1 cellular context compared by ENCODE assay signal in genomic region chr12:86173044-86173443, GRCh38.
TF ChIP-seq lines count a peak whose summit lies in the region.

No MANE protein-coding gene starts in this region.

TF ChIP-seq in HepG2, 621 proteins besides CTCF, POLR2A, EP300 and RAD21 (continued from another document):
- TF ChIP-seq, protein P1, sequence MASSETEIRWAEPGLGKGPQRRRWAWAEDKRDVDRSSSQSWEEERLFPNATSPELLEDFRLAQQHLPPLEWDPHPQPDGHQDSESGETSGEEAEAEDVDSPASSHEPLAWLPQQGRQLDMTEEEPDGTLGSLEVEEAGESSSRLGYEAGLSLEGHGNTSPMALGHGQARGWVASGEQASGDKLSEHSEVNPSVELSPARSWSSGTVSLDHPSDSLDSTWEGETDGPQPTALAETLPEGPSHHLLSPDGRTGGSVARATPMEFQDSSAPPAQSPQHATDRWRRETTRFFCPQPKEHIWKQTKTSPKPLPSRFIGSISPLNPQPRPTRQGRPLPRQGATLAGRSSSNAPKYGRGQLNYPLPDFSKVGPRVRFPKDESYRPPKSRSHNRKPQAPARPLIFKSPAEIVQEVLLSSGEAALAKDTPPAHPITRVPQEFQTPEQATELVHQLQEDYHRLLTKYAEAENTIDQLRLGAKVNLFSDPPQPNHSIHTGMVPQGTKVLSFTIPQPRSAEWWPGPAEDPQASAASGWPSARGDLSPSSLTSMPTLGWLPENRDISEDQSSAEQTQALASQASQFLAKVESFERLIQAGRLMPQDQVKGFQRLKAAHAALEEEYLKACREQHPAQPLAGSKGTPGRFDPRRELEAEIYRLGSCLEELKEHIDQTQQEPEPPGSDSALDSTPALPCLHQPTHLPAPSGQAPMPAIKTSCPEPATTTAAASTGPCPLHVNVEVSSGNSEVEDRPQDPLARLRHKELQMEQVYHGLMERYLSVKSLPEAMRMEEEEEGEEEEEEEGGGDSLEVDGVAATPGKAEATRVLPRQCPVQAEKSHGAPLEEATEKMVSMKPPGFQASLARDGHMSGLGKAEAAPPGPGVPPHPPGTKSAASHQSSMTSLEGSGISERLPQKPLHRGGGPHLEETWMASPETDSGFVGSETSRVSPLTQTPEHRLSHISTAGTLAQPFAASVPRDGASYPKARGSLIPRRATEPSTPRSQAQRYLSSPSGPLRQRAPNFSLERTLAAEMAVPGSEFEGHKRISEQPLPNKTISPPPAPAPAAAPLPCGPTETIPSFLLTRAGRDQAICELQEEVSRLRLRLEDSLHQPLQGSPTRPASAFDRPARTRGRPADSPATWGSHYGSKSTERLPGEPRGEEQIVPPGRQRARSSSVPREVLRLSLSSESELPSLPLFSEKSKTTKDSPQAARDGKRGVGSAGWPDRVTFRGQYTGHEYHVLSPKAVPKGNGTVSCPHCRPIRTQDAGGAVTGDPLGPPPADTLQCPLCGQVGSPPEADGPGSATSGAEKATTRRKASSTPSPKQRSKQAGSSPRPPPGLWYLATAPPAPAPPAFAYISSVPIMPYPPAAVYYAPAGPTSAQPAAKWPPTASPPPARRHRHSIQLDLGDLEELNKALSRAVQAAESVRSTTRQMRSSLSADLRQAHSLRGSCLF (CRISPR knock-in tag; IDR thresholded peaks at IDR 0.05; ENCODE audit: borderline replicate concordance): no peak
- TF ChIP-seq MAFK (conservative IDR thresholded peaks at IDR 0.05 in 1 of 2, IDR thresholded peaks at IDR 0.05 in 1 of 2; ENCODE audit: low read length in 2 of 2) (peak in 1 of 2 experiments; percentile 60; a peak in 2 of 4 replicates), RNF219 (CRISPR knock-in tag; IDR thresholded peaks at IDR 0.05) (no peak), MAFF (IDR thresholded peaks at IDR 0.05; ENCODE audit: low read depth, low read length) (peak; percentile 38; the same call in 1 of the 2 replicates), ELF4 (CRISPR knock-in tag; IDR thresholded peaks at IDR 0.05; ENCODE audit: borderline replicate concordance) (no peak), FLYWCH1 (CRISPR knock-in tag; IDR thresholded peaks at IDR 0.05) (no peak), ZNF30 (CRISPR knock-in tag; IDR thresholded peaks at IDR 0.05) (no peak)
- TF ChIP-seq, protein P2, sequence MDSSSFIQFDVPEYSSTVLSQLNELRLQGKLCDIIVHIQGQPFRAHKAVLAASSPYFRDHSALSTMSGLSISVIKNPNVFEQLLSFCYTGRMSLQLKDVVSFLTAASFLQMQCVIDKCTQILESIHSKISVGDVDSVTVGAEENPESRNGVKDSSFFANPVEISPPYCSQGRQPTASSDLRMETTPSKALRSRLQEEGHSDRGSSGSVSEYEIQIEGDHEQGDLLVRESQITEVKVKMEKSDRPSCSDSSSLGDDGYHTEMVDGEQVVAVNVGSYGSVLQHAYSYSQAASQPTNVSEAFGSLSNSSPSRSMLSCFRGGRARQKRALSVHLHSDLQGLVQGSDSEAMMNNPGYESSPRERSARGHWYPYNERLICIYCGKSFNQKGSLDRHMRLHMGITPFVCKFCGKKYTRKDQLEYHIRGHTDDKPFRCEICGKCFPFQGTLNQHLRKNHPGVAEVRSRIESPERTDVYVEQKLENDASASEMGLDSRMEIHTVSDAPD (CRISPR knock-in tag; IDR thresholded peaks at IDR 0.05): no peak
